Comparison of ENCODE assay signal across 1 cellular context in the genomic region with DNA sequence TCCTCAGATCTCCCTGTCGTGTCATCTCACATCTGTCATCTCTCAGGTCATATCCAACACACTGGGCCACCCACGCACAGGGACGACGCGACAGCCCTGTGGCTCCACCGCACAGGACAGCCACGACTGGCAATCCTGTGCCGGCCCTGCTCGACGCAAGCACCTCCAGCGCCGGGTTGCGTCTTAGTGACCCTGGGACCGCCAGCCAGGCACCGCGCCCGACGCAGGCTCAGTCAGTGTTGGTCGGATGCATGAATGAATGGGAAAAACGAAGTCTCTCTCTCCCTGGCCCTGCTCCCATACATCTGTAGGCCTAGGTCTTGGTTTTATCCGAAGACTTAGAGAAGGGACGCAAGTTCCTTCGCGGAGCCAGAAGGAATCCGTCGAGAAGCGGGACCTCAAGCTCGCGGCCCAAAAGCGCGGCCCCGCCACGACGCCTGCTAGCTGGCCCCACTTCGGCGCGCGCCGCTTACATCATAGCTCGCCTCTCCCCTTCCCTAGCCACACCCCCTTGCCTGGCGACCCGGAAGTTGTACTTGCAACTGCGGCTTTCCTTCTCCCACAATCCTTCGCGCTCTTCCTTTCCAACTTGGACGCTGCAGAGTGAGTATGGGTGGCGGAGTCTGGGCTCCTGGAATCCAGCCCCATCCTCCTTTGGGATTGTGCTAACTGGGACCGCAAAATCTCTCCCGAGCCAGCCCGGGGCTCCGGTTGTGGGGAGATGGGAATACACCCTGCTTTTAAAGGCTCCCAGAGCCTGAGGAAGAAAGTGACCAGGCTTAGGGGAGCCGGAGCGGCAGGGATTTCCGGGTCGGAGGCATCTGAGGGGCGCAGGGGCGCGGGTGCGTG.
TF ChIP-seq lines count a peak whose summit lies in the region.

A gene (plus strand): TSS at position 577 of the 849 bp plus-strand sequence. CDS start 413 bp downstream, outside the sequence.

TF ChIP-seq in K562, 482 proteins besides CTCF, POLR2A, EP300 and RAD21 (continued from another document and continues in another):
- TF ChIP-seq, protein P1, sequence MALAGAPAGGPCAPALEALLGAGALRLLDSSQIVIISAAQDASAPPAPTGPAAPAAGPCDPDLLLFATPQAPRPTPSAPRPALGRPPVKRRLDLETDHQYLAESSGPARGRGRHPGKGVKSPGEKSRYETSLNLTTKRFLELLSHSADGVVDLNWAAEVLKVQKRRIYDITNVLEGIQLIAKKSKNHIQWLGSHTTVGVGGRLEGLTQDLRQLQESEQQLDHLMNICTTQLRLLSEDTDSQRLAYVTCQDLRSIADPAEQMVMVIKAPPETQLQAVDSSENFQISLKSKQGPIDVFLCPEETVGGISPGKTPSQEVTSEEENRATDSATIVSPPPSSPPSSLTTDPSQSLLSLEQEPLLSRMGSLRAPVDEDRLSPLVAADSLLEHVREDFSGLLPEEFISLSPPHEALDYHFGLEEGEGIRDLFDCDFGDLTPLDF (CRISPR knock-in tag; IDR thresholded peaks at IDR 0.05) = peak; percentile 98
- TF ChIP-seq SIN3B (IDR thresholded peaks at IDR 0.05; ENCODE audit: low read depth) (no peak; the same call in none of the 2 replicates), ATF1 (CRISPR knock-in tag; IDR thresholded peaks at IDR 0.05) (peak; percentile 78), ATF1 (tag; IDR thresholded peaks at IDR 0.05) (peak; percentile 98), SMARCA4 (IDR thresholded peaks at IDR 0.05) (no peak), MAZ (CRISPR knock-in tag; conservative IDR thresholded peaks at IDR 0.05 in 1 of 2, IDR thresholded peaks at IDR 0.05 in 1 of 2) (peak; percentile 83 to 85), E2F3 (CRISPR knock-in tag; IDR thresholded peaks at IDR 0.05) (peak; percentile 95), ARHGAP35 (IDR thresholded peaks at IDR 0.05; ENCODE audit: partially characterized antibody) (no peak), ZC3H11A (IDR thresholded peaks at IDR 0.05; ENCODE audit: low read depth, low read length) (no peak), ILF3 (IDR thresholded peaks at IDR 0.05; ENCODE audit: borderline replicate concordance) (peak; percentile 81; the same call in 1 of the 2 replicates), ELF1 (tag; IDR thresholded peaks at IDR 0.05) (peak; percentile 95), NFYB (IDR thresholded peaks at IDR 0.05; ENCODE audit: extremely low read depth, insufficient read length) (no peak), ZNF3 (CRISPR knock-in tag; IDR thresholded peaks at IDR 0.05) (no peak), ZNF830 (CRISPR knock-in tag; IDR thresholded peaks at IDR 0.05) (0 out of 2 replicates have a peak, but pooled peaks have one; percentile 39), RBM34 (IDR thresholded peaks at IDR 0.05; ENCODE audit: borderline replicate concordance, insufficient read depth, low read length) (no peak), ZNF76 (CRISPR knock-in tag; IDR thresholded peaks at IDR 0.05; ENCODE audit: borderline replicate concordance) (0 out of 2 replicates have a peak, but pooled peaks have one; percentile 42), HDAC2 (IDR thresholded peaks at IDR 0.05) (no peak; the same call in 1 of the 2 replicates), PML (IDR thresholded peaks at IDR 0.05; ENCODE audit: low read length) (peak; percentile 96), SPI1 (IDR thresholded peaks at IDR 0.05; ENCODE audit: borderline replicate concordance, low read depth, low read length) (no peak), ZNF133 (CRISPR knock-in tag; IDR thresholded peaks at IDR 0.05) (no peak), SIN3A (IDR thresholded peaks at IDR 0.05; ENCODE audit: borderline replicate concordance in 2 of 2, control insufficient read depth in 1 of 2, low read depth in 2 of 2, low read length in 2 of 2) (peak; percentile 10 to 24; a peak in 1 of 4 replicates), PRPF4 (IDR thresholded peaks at IDR 0.05; ENCODE audit: insufficient read depth, low read depth, low read length, poor library complexity, severe bottlenecking) (no peak), COPS2 (conservative IDR thresholded peaks at IDR 0.05) (no peak), GABPB2 (CRISPR knock-in tag; conservative IDR thresholded peaks at IDR 0.05) (no peak), ESRRA (IDR thresholded peaks at IDR 0.05; ENCODE audit: borderline replicate concordance, low read depth) (peak; percentile 33; the same call in 1 of the 2 replicates), RAD51 (IDR thresholded peaks at IDR 0.05; ENCODE audit: borderline replicate concordance, low read depth) (no peak), MED1 (CRISPR knock-in tag; IDR thresholded peaks at IDR 0.05; ENCODE audit: borderline replicate concordance) (0 out of 2 replicates have a peak, but pooled peaks have one; percentile 69), TRIM24 (IDR thresholded peaks at IDR 0.05) (peak; percentile 32 to 46; a peak in 3 of 4 replicates), FUS (optimal IDR thresholded peaks at IDR 0.05; ENCODE audit: low read depth, low read length) (no peak), ZNF444 (CRISPR knock-in tag; IDR thresholded peaks at IDR 0.05) (no peak), ADNP (tag; IDR thresholded peaks at IDR 0.05) (no peak), PRMT5 (CRISPR knock-in tag; IDR thresholded peaks at IDR 0.05) (peak; percentile 90; the same call in 1 of the 2 replicates), SMAD4 (CRISPR knock-in tag; conservative IDR thresholded peaks at IDR 0.05) (peak; percentile 82; the same call in 1 of the 2 replicates), FIP1L1 (IDR thresholded peaks at IDR 0.05; ENCODE audit: low read depth, low read length, poor library complexity, severe bottlenecking) (peak; percentile 78), TEAD1 (CRISPR knock-in tag; IDR thresholded peaks at IDR 0.05) (peak in 1 of 2 experiments; percentile 100; a peak in 2 of 4 replicates), KDM1A (IDR thresholded peaks at IDR 0.05) (no peak), ZNF174 (CRISPR knock-in tag; IDR thresholded peaks at IDR 0.05) (no peak; the same call in 1 of the 2 replicates), ZNF644 (tag; IDR thresholded peaks at IDR 0.05; ENCODE audit: low read depth) (peak; percentile 86), POLR2AphosphoS5 (IDR thresholded peaks at IDR 0.05; ENCODE audit: control insufficient read depth, insufficient read depth, low read depth, low read length) (peak; percentile 98), ZNF77 (CRISPR knock-in tag; IDR thresholded peaks at IDR 0.05) (no peak), ZNF212 (CRISPR knock-in tag; IDR thresholded peaks at IDR 0.05) (no peak)
- TF ChIP-seq, protein P2, sequence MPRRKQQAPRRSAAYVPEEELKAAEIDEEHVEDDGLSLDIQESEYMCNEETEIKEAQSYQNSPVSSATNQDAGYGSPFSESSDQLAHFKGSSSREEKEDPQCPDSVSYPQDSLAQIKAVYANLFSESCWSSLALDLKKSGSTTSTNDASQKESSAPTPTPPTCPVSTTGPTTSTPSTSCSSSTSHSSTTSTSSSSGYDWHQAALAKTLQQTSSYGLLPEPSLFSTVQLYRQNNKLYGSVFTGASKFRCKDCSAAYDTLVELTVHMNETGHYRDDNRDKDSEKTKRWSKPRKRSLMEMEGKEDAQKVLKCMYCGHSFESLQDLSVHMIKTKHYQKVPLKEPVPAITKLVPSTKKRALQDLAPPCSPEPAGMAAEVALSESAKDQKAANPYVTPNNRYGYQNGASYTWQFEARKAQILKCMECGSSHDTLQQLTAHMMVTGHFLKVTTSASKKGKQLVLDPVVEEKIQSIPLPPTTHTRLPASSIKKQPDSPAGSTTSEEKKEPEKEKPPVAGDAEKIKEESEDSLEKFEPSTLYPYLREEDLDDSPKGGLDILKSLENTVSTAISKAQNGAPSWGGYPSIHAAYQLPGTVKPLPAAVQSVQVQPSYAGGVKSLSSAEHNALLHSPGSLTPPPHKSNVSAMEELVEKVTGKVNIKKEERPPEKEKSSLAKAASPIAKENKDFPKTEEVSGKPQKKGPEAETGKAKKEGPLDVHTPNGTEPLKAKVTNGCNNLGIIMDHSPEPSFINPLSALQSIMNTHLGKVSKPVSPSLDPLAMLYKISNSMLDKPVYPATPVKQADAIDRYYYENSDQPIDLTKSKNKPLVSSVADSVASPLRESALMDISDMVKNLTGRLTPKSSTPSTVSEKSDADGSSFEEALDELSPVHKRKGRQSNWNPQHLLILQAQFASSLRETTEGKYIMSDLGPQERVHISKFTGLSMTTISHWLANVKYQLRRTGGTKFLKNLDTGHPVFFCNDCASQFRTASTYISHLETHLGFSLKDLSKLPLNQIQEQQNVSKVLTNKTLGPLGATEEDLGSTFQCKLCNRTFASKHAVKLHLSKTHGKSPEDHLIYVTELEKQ (CRISPR knock-in tag; IDR thresholded peaks at IDR 0.05) = no peak
- TF ChIP-seq, protein P3, sequence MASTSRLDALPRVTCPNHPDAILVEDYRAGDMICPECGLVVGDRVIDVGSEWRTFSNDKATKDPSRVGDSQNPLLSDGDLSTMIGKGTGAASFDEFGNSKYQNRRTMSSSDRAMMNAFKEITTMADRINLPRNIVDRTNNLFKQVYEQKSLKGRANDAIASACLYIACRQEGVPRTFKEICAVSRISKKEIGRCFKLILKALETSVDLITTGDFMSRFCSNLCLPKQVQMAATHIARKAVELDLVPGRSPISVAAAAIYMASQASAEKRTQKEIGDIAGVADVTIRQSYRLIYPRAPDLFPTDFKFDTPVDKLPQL (IDR thresholded peaks at IDR 0.05; ENCODE audit: extremely low read depth, insufficient read length) = peak; percentile 76
- TF ChIP-seq, protein P4, sequence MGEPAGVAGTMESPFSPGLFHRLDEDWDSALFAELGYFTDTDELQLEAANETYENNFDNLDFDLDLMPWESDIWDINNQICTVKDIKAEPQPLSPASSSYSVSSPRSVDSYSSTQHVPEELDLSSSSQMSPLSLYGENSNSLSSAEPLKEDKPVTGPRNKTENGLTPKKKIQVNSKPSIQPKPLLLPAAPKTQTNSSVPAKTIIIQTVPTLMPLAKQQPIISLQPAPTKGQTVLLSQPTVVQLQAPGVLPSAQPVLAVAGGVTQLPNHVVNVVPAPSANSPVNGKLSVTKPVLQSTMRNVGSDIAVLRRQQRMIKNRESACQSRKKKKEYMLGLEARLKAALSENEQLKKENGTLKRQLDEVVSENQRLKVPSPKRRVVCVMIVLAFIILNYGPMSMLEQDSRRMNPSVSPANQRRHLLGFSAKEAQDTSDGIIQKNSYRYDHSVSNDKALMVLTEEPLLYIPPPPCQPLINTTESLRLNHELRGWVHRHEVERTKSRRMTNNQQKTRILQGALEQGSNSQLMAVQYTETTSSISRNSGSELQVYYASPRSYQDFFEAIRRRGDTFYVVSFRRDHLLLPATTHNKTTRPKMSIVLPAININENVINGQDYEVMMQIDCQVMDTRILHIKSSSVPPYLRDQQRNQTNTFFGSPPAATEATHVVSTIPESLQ (CRISPR knock-in tag; IDR thresholded peaks at IDR 0.05) = peak; percentile 99
- TF ChIP-seq, protein P5, sequence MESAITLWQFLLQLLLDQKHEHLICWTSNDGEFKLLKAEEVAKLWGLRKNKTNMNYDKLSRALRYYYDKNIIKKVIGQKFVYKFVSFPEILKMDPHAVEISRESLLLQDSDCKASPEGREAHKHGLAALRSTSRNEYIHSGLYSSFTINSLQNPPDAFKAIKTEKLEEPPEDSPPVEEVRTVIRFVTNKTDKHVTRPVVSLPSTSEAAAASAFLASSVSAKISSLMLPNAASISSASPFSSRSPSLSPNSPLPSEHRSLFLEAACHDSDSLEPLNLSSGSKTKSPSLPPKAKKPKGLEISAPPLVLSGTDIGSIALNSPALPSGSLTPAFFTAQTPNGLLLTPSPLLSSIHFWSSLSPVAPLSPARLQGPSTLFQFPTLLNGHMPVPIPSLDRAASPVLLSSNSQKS (CRISPR knock-in tag; IDR thresholded peaks at IDR 0.05) = no peak
- TF ChIP-seq, protein P6, sequence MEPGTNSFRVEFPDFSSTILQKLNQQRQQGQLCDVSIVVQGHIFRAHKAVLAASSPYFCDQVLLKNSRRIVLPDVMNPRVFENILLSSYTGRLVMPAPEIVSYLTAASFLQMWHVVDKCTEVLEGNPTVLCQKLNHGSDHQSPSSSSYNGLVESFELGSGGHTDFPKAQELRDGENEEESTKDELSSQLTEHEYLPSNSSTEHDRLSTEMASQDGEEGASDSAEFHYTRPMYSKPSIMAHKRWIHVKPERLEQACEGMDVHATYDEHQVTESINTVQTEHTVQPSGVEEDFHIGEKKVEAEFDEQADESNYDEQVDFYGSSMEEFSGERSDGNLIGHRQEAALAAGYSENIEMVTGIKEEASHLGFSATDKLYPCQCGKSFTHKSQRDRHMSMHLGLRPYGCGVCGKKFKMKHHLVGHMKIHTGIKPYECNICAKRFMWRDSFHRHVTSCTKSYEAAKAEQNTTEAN (CRISPR knock-in tag; IDR thresholded peaks at IDR 0.05) = peak; percentile 97
- TF ChIP-seq, protein P7, sequence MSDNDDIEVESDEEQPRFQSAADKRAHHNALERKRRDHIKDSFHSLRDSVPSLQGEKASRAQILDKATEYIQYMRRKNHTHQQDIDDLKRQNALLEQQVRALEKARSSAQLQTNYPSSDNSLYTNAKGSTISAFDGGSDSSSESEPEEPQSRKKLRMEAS (CRISPR knock-in tag; IDR thresholded peaks at IDR 0.05) = peak; percentile 100
- TF ChIP-seq, protein P8, sequence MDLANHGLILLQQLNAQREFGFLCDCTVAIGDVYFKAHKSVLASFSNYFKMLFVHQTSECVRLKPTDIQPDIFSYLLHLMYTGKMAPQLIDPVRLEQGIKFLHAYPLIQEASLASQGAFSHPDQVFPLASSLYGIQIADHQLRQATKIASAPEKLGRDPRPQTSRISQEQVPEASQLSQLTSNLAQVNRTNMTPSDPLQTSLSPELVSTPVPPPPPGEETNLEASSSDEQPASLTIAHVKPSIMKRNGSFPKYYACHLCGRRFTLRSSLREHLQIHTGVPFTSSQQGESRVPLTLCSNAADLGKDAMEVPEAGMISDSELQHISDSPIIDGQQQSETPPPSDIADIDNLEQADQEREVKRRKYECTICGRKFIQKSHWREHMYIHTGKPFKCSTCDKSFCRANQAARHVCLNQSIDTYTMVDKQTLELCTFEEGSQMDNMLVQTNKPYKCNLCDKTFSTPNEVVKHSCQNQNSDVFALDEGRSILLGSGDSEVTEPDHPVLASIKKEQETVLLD (IDR thresholded peaks at IDR 0.05) = 0 out of 2 replicates have a peak, but pooled peaks have one; percentile 14
- TF ChIP-seq, protein P9, sequence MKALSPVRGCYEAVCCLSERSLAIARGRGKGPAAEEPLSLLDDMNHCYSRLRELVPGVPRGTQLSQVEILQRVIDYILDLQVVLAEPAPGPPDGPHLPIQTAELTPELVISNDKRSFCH (CRISPR knock-in tag; IDR thresholded peaks at IDR 0.05) = no peak
- TF ChIP-seq, protein P9 (tag; IDR thresholded peaks at IDR 0.05) = peak; percentile 88
